Comparison of ENCODE assay signal across 8 cellular contexts in the genomic region with DNA sequence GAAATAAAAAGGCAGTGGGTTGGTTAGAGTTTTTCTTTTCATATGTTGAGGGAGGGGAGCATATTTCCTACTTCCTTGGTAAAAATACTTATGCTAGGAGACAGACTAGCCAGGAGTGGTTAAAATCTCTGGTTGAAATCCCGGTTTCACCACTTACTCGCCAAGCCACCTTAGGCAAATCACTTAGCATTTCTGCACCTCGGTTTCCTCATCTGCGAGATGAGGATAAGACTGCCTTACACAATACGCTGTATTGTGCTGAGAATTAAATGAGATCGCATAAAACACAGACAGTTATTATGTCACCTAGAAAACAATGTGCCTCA. TPM values are rescaled to one million over a fixed set of nuclear protein-coding genes. Genes with fewer than 3 reads are reported as not detected.
DNase-seq lines count a peak whose midpoint lies in the region; ATAC-seq, FAIRE-seq and TF ChIP-seq lines count a peak whose summit lies in the region.

No MANE protein-coding gene starts in this region.

- no peaks in the 10 kb centered on the region for H3K9me3 ChIP-seq in CD8-positive, alpha-beta T cell (ENCODE audit: low read length)
- H3K9me3 ChIP-seq in esophagus (ENCODE audit: control insufficient read depth in 2 of 2, insufficient read depth in 1 of 2, low read depth in 1 of 2, low read length in 1 of 2) (no peaks in the 10 kb centered on the region), pancreas (no peaks in the 10 kb centered on the region)

- no peaks in the 10 kb centered on the region for H3K9me3 Mint-ChIP-seq in CD8-positive, alpha-beta T cell

- ATAC-seq in CD8-positive, alpha-beta T cell, result no peak
- ATAC-seq in pancreas (no peak), GM18858 (IDR thresholded peaks at IDR 0.05; ENCODE audit: unreplicated experiment) (no peak), GM19463 (IDR thresholded peaks at IDR 0.05; ENCODE audit: unreplicated experiment) (no peak), GM21717 (IDR thresholded peaks at IDR 0.05; ENCODE audit: unreplicated experiment) (no peak)

- H3K27ac Mint-ChIP-seq in CD8-positive, alpha-beta T cell, result peak overlapping the region; percentile 97

- no peaks in the 10 kb centered on the region for H3K36me3 ChIP-seq in CD8-positive, alpha-beta T cell (ENCODE audit: insufficient read depth, low read length)
- peaks cover 0 to 3% of the 10 kb centered on the region in 2 donors for H3K36me3 ChIP-seq in esophagus (ENCODE audit: control insufficient read depth in 2 of 2, insufficient read depth in 2 of 2, low read length in 1 of 2)
- H3K36me3 ChIP-seq in pancreas, result no peaks in the 10 kb centered on the region

- peaks cover 6% of the 10 kb centered on the region for H3K36me3 Mint-ChIP-seq in CD8-positive, alpha-beta T cell

- FAIRE-seq in pancreas (lab: Jason Lieb, UNC) (no peak), RCC 7860 (lab: Jason Lieb, UNC) (no peak)

- no peak for TF ChIP-seq CTCF in CD8-positive, alpha-beta T cell (IDR thresholded peaks at IDR 0.05)
- no peak for TF ChIP-seq CTCF in pancreas (IDR thresholded peaks at IDR 0.05)

- H3K4me1 Mint-ChIP-seq in CD8-positive, alpha-beta T cell (ENCODE audit: low read depth), result peaks cover 72% of the 10 kb centered on the region

- H3K27ac ChIP-seq in CD8-positive, alpha-beta T cell (ENCODE audit: low read depth, low read length), result peak overlapping the region; percentile 46
- H3K27ac ChIP-seq in esophagus (ENCODE audit: low read depth in 2 of 2, low read length in 1 of 2) (peak overlapping the region; percentile 81 to 94), pancreas (peak overlapping the region; percentile 22 to 78 (median 64))

- POLR2A ChIA-PET in CD8-positive, alpha-beta T cell (lab: Charles Lee), result interaction anchor here (0.9 to 5.1 kb wide), 6 partner anchors 12 to 120 kb away, joined by 3 to 72 read pairs (median 10); a partner anchor contains a TSS

- DNase-seq in CD8-positive, alpha-beta T cell, result no peak
- peak; percentile 15 for DNase-seq in RPMI8226
- no peak for DNase-seq in pancreas
- no peak for DNase-seq in RCC 7860 (ENCODE audit: low spot score)

- H3K4me1 ChIP-seq in CD8-positive, alpha-beta T cell (ENCODE audit: insufficient read depth, low read length), result peaks cover 71% of the 10 kb centered on the region
- peaks cover 12 to 18% of the 10 kb centered on the region in 2 donors for H3K4me1 ChIP-seq in esophagus (ENCODE audit: control insufficient read depth in 2 of 2, insufficient read depth in 2 of 2, low read length in 1 of 2)
- H3K4me1 ChIP-seq in pancreas, result peaks cover 5 to 32% (median 10%) of the 10 kb centered on the region in 3 donors

- H3K4me3 ChIP-seq in CD8-positive, alpha-beta T cell (ENCODE audit: low read depth, low read length), result peak overlapping the region; percentile 66
- H3K4me3 ChIP-seq in esophagus (ENCODE audit: low read depth in 1 of 2, low read length in 2 of 2), result peak overlapping the region; percentile 77 to 91
- H3K4me3 ChIP-seq in pancreas, result peak overlapping the region; percentile 56 to 91 (median 82)

- 22 to 31% methylated on average over 6 of the region's 6 CpGs for WGBS in esophagus, 2 donors
- WGBS in pancreas, 2 donors, result 5 to 8% methylated on average over 6 of the region's 6 CpGs

- H3K27me3 ChIP-seq in CD8-positive, alpha-beta T cell (ENCODE audit: insufficient read depth, low read length), result no peaks in the 10 kb centered on the region
- H3K27me3 ChIP-seq in esophagus (ENCODE audit: control insufficient read depth in 1 of 2, insufficient read depth in 2 of 2, low read length in 2 of 2) (no peaks in the 10 kb centered on the region), pancreas (no peaks in the 10 kb centered on the region)

- intact Hi-C loops in CD8-positive, alpha-beta T cell (cut with DNase I, micrococcal nuclease), result loop anchor here (5.0 to 10.0 kb wide), 2 partner anchors 510 to 642 kb away; a partner anchor contains a TSS
- intact Hi-C loops in pancreas (cut with DNase I), result loop anchor here in 1 of 3 donors (10.0 kb wide), 1 partner anchor 50 kb away; a partner anchor contains a TSS

- H3K4me3 Mint-ChIP-seq in CD8-positive, alpha-beta T cell, result peak overlapping the region; percentile 96

- CTCF ChIA-PET in CD8-positive, alpha-beta T cell (lab: Charles Lee), result interaction anchor here (1.1 to 7.9 kb wide), 5 partner anchors 16 to 48 kb away, joined by 3 to 47 read pairs (median 16); no protein-coding TSS in a partner anchor

- H3K27me3 Mint-ChIP-seq in CD8-positive, alpha-beta T cell (ENCODE audit: low read depth), result no peaks in the 10 kb centered on the region

RNA-seq across cellular contexts. Expression of a gene that starts 1.4 kb away (rescaled TPM):
- total RNA-seq in CD8-positive, alpha-beta T cell, result 100 to 1,000 TPM in 1 of 2 experiments, 10 to 100 TPM in 1; 92.6 to 107 TPM
- polyA plus RNA-seq in esophagus (10 to 100 TPM; 28.7 to 51.9 TPM), pancreas (10 to 100 TPM; 13.9 to 14.0 TPM)
- total RNA-seq in pancreas, result 10 to 100 TPM; 23.0 to 38.4 (median 26.4) TPM

RNA-seq across cellular contexts. Expression of a gene that starts 52.7 kb away (rescaled TPM):
- 1 to 10 TPM; 1.0 to 1.3 TPM for total RNA-seq in CD8-positive, alpha-beta T cell
- polyA plus RNA-seq in esophagus, result 10 to 100 TPM; 34.7 to 39.6 TPM
- 1 to 10 TPM; 1.4 to 5.9 (median 3.5) TPM for total RNA-seq in pancreas
- polyA plus RNA-seq in pancreas, result 1 to 10 TPM; 6.0 to 7.6 TPM
